Comparison of ENCODE assay signal across 1 cellular context in the genomic region with DNA sequence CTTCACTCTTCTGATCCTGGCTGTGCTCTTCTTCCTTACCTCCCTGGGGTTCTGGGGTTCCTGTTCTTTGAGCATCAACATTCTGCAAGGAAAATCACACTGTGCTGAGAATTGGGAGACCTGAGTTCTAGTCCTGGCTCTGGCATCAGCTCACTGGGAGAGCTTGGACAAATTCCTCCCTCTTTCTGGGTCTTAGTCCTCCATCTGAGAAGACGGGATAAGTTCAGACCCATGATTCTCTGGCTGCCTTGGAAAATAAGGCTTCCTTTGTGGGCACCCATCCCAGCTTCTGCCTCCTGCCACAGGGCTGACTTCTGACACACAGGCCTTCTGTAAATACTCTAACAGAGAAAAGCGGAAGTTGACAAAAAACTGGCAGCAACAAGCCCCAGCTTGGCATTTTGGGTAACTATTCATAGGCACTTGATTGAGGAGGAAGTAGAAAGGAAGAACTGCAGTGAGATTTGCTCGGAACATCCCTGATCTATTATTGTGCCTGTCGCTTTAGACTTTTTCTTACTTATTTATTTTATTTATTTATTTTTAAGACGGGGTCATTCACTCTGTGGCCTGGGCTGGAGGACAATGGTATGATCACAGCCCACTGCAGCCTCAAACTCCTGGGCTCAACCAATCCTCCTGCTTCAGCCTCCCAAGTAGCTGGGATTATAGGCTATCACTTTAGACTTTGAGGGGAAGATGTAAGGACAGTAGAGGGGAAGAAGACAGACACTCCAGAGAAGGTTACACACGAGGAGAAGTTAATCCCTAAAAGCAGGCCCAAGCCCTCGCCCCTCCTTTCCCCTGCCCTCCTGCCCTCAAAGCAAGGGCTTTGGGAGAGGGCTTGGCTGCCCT.
A peak's percentile ranks its signal among the peaks of the same experiment; 100 is the strongest.
TF ChIP-seq lines count a peak whose summit lies in the region.

No MANE protein-coding gene starts in this region.

TF ChIP-seq in HepG2, 621 proteins besides CTCF, POLR2A, EP300 and RAD21 (continued from another document and continues in another):
- TF ChIP-seq, protein P1, sequence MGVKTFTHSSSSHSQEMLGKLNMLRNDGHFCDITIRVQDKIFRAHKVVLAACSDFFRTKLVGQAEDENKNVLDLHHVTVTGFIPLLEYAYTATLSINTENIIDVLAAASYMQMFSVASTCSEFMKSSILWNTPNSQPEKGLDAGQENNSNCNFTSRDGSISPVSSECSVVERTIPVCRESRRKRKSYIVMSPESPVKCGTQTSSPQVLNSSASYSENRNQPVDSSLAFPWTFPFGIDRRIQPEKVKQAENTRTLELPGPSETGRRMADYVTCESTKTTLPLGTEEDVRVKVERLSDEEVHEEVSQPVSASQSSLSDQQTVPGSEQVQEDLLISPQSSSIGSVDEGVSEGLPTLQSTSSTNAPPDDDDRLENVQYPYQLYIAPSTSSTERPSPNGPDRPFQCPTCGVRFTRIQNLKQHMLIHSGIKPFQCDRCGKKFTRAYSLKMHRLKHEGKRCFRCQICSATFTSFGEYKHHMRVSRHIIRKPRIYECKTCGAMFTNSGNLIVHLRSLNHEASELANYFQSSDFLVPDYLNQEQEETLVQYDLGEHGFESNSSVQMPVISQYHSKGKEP (CRISPR knock-in tag; IDR thresholded peaks at IDR 0.05): no peak
- TF ChIP-seq MIER3 (CRISPR knock-in tag; IDR thresholded peaks at IDR 0.05; ENCODE audit: borderline replicate concordance): peak; percentile 76; the same call in 1 of the 2 replicates
- TF ChIP-seq, protein P2, sequence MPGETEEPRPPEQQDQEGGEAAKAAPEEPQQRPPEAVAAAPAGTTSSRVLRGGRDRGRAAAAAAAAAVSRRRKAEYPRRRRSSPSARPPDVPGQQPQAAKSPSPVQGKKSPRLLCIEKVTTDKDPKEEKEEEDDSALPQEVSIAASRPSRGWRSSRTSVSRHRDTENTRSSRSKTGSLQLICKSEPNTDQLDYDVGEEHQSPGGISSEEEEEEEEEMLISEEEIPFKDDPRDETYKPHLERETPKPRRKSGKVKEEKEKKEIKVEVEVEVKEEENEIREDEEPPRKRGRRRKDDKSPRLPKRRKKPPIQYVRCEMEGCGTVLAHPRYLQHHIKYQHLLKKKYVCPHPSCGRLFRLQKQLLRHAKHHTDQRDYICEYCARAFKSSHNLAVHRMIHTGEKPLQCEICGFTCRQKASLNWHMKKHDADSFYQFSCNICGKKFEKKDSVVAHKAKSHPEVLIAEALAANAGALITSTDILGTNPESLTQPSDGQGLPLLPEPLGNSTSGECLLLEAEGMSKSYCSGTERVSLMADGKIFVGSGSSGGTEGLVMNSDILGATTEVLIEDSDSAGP (CRISPR knock-in tag; IDR thresholded peaks at IDR 0.05; ENCODE audit: borderline replicate concordance): no peak; the same call in 1 of the 2 replicates
- no peak for TF ChIP-seq HDAC6 (IDR thresholded peaks at IDR 0.05; ENCODE audit: low read depth, low read length)
- no peak for TF ChIP-seq ONECUT2 (CRISPR knock-in tag; IDR thresholded peaks at IDR 0.05)
- 0 out of 2 replicates have a peak, but pooled peaks have one; percentile 45 for TF ChIP-seq ZNF253 (CRISPR knock-in tag; IDR thresholded peaks at IDR 0.05; ENCODE audit: borderline replicate concordance)
- TF ChIP-seq ZNF598 (CRISPR knock-in tag; IDR thresholded peaks at IDR 0.05; ENCODE audit: borderline replicate concordance): no peak
- TF ChIP-seq, protein P3, sequence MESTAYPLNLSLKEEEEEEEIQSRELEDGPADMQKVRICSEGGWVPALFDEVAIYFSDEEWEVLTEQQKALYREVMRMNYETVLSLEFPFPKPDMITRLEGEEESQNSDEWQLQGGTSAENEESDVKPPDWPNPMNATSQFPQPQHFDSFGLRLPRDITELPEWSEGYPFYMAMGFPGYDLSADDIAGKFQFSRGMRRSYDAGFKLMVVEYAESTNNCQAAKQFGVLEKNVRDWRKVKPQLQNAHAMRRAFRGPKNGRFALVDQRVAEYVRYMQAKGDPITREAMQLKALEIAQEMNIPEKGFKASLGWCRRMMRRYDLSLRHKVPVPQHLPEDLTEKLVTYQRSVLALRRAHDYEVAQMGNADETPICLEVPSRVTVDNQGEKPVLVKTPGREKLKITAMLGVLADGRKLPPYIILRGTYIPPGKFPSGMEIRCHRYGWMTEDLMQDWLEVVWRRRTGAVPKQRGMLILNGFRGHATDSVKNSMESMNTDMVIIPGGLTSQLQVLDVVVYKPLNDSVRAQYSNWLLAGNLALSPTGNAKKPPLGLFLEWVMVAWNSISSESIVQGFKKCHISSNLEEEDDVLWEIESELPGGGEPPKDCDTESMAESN (CRISPR knock-in tag; conservative IDR thresholded peaks at IDR 0.05): no peak
- TF ChIP-seq, protein P4, sequence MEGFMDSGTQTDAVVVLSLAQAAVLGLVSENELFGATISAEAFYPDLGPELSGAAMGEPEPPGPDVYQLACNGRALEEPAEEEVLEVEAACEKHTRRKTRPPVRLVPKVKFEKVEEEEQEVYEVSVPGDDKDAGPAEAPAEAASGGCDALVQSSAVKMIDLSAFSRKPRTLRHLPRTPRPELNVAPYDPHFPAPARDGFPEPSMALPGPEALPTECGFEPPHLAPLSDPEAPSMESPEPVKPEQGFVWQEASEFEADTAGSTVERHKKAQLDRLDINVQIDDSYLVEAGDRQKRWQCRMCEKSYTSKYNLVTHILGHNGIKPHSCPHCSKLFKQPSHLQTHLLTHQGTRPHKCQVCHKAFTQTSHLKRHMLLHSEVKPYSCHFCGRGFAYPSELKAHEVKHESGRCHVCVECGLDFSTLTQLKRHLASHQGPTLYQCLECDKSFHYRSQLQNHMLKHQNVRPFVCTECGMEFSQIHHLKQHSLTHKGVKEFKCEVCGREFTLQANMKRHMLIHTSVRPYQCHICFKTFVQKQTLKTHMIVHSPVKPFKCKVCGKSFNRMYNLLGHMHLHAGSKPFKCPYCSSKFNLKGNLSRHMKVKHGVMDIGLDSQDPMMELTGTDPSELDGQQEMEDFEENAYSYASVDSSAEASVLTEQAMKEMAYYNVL (CRISPR knock-in tag; IDR thresholded peaks at IDR 0.05; ENCODE audit: borderline replicate concordance): 0 out of 2 replicates have a peak, but pooled peaks have one; percentile 35
- TF ChIP-seq TCF7 (IDR thresholded peaks at IDR 0.05; ENCODE audit: low read depth): no peak
- TF ChIP-seq MBD4 (IDR thresholded peaks at IDR 0.05; ENCODE audit: borderline replicate concordance, low read length): no peak
- TF ChIP-seq, protein P5, sequence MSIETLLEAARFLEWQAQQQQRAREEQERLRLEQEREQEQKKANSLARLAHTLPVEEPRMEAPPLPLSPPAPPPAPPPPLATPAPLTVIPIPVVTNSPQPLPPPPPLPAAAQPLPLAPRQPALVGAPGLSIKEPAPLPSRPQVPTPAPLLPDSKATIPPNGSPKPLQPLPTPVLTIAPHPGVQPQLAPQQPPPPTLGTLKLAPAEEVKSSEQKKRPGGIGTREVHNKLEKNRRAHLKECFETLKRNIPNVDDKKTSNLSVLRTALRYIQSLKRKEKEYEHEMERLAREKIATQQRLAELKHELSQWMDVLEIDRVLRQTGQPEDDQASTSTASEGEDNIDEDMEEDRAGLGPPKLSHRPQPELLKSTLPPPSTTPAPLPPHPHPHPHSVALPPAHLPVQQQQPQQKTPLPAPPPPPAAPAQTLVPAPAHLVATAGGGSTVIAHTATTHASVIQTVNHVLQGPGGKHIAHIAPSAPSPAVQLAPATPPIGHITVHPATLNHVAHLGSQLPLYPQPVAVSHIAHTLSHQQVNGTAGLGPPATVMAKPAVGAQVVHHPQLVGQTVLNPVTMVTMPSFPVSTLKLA (IDR thresholded peaks at IDR 0.05): no peak
- no peak for TF ChIP-seq KMT2A (CRISPR knock-in tag; IDR thresholded peaks at IDR 0.05)
- no peak for TF ChIP-seq PAX8 (CRISPR knock-in tag; IDR thresholded peaks at IDR 0.05; ENCODE audit: borderline replicate concordance)
- no peak for TF ChIP-seq HHEX (CRISPR knock-in tag; IDR thresholded peaks at IDR 0.05)
- TF ChIP-seq, protein P6, sequence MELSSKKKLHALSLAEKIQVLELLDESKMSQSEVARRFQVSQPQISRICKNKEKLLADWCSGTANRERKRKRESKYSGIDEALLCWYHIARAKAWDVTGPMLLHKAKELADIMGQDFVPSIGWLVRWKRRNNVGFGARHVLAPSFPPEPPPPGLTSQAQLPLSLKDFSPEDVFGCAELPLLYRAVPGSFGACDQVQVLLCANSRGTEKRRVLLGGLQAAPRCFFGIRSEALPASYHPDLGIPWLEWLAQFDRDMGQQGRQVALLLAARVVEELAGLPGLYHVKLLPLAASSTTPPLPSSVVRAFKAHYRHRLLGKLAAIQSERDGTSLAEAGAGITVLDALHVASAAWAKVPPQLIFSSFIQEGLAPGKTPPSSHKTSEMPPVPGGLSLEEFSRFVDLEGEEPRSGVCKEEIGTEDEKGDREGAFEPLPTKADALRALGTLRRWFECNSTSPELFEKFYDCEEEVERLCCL (CRISPR knock-in tag; IDR thresholded peaks at IDR 0.05; ENCODE audit: borderline replicate concordance): no peak
- TF ChIP-seq ZNF292 (CRISPR knock-in tag; IDR thresholded peaks at IDR 0.05; ENCODE audit: borderline replicate concordance, low read depth): no peak
- TF ChIP-seq, protein P7, sequence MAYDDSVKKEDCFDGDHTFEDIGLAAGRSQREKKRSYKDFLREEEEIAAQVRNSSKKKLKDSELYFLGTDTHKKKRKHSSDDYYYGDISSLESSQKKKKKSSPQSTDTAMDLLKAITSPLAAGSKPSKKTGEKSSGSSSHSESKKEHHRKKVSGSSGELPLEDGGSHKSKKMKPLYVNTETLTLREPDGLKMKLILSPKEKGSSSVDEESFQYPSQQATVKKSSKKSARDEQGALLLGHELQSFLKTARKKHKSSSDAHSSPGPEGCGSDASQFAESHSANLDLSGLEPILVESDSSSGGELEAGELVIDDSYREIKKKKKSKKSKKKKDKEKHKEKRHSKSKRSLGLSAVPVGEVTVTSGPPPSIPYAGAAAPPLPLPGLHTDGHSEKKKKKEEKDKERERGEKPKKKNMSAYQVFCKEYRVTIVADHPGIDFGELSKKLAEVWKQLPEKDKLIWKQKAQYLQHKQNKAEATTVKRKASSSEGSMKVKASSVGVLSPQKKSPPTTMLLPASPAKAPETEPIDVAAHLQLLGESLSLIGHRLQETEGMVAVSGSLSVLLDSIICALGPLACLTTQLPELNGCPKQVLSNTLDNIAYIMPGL (CRISPR knock-in tag; IDR thresholded peaks at IDR 0.05; ENCODE audit: borderline replicate concordance in 1 of 2, low read depth in 1 of 2): 0 out of 4 replicates have a peak, but pooled peaks have one; percentile 7 to 36
- TF ChIP-seq ZNF563 (CRISPR knock-in tag; IDR thresholded peaks at IDR 0.05): no peak
- no peak for TF ChIP-seq FIP1L1 (IDR thresholded peaks at IDR 0.05; ENCODE audit: borderline replicate concordance, insufficient read depth, low read depth, low read length)
- TF ChIP-seq PTBP1 (IDR thresholded peaks at IDR 0.05; ENCODE audit: low read depth, low read length, poor library complexity, severe bottlenecking): no peak
- TF ChIP-seq TBX2 (CRISPR knock-in tag; IDR thresholded peaks at IDR 0.05; ENCODE audit: borderline replicate concordance): peak; percentile 13; the same call in 1 of the 2 replicates
- no peak for TF ChIP-seq FOXP1 (IDR thresholded peaks at IDR 0.05)
- TF ChIP-seq FOXP1 (CRISPR knock-in tag; IDR thresholded peaks at IDR 0.05): peak; percentile 66
- TF ChIP-seq MTA1 (CRISPR knock-in tag; IDR thresholded peaks at IDR 0.05; ENCODE audit: borderline replicate concordance): no peak
- no peak for TF ChIP-seq HNRNPLL (IDR thresholded peaks at IDR 0.05; ENCODE audit: low read depth, low read length, poor library complexity, severe bottlenecking)
- TF ChIP-seq, protein P8, sequence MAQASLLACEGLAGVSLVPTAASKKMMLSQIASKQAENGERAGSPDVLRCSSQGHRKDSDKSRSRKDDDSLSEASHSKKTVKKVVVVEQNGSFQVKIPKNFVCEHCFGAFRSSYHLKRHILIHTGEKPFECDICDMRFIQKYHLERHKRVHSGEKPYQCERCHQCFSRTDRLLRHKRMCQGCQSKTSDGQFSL (CRISPR knock-in tag; IDR thresholded peaks at IDR 0.05): no peak
- TF ChIP-seq, protein P9, sequence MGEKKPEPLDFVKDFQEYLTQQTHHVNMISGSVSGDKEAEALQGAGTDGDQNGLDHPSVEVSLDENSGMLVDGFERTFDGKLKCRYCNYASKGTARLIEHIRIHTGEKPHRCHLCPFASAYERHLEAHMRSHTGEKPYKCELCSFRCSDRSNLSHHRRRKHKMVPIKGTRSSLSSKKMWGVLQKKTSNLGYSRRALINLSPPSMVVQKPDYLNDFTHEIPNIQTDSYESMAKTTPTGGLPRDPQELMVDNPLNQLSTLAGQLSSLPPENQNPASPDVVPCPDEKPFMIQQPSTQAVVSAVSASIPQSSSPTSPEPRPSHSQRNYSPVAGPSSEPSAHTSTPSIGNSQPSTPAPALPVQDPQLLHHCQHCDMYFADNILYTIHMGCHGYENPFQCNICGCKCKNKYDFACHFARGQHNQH (CRISPR knock-in tag; IDR thresholded peaks at IDR 0.05): peak; percentile 63; the same call in 1 of the 2 replicates
- TF ChIP-seq, protein P10, sequence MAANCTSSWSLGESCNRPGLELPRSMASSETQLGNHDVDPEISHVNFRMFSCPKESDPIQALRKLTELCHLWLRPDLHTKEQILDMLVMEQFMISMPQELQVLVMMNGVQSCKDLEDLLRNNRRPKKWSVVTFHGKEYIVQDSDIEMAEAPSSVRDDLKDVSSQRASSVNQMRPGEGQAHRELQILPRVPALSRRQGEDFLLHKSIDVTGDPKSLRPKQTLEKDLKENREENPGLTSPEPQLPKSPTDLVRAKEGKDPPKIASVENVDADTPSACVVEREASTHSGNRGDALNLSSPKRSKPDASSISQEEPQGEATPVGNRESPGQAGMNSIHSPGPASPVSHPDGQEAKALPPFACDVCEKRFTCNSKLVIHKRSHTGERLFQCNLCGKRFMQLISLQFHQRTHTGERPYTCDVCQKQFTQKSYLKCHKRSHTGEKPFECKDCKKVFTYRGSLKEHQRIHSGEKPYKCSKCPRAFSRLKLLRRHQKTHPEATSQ (CRISPR knock-in tag; IDR thresholded peaks at IDR 0.05; ENCODE audit: borderline replicate concordance): no peak
- TF ChIP-seq ZNF468 (CRISPR knock-in tag; IDR thresholded peaks at IDR 0.05): no peak
- TF ChIP-seq, protein P11, sequence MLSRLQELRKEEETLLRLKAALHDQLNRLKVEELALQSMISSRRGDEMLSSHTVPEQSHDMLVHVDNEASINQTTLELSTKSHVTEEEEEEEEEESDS (CRISPR knock-in tag; IDR thresholded peaks at IDR 0.05; ENCODE audit: borderline replicate concordance): peak; percentile 72; the same call in 1 of the 2 replicates
- TF ChIP-seq PRPF4 (IDR thresholded peaks at IDR 0.05; ENCODE audit: low read depth, low read length, poor library complexity, severe bottlenecking): no peak
- peak; percentile 29; the same call in 1 of the 2 replicates for TF ChIP-seq GABPA (IDR thresholded peaks at IDR 0.05; ENCODE audit: low read depth, low read length)
- TF ChIP-seq GABPA (CRISPR knock-in tag; IDR thresholded peaks at IDR 0.05; ENCODE audit: low read depth): peak; percentile 92
- no peak for TF ChIP-seq ZFP36L2 (CRISPR knock-in tag; IDR thresholded peaks at IDR 0.05)
- TF ChIP-seq ZEB1 (IDR thresholded peaks at IDR 0.05; ENCODE audit: insufficient replicate concordance, low read depth): peak; percentile 13
- TF ChIP-seq ZNF713 (CRISPR knock-in tag; IDR thresholded peaks at IDR 0.05): no peak
- TF ChIP-seq, protein P12, sequence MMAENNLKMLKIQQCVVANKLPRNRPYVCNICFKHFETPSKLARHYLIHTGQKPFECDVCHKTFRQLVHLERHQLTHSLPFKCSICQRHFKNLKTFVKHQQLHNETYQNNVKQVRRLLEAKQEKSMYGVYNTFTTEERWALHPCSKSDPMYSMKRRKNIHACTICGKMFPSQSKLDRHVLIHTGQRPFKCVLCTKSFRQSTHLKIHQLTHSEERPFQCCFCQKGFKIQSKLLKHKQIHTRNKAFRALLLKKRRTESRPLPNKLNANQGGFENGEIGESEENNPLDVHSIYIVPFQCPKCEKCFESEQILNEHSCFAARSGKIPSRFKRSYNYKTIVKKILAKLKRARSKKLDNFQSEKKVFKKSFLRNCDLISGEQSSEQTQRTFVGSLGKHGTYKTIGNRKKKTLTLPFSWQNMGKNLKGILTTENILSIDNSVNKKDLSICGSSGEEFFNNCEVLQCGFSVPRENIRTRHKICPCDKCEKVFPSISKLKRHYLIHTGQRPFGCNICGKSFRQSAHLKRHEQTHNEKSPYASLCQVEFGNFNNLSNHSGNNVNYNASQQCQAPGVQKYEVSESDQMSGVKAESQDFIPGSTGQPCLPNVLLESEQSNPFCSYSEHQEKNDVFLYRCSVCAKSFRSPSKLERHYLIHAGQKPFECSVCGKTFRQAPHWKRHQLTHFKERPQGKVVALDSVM (CRISPR knock-in tag; IDR thresholded peaks at IDR 0.05): peak; percentile 97
